Comparison of ENCODE assay signal across 13 cellular contexts in genomic region chr11:2774173-2775082, GRCh38.
DNase-seq lines count a peak whose midpoint lies in the region; ATAC-seq and TF ChIP-seq lines count a peak whose summit lies in the region.
"Had no signal": no experiment of that assay in that cellular context is flagged by ENCODE, and none has a peak within 500 bp of the region (broad histone marks: within the 10 kb centered on the region; RNA-seq: fewer than 3 reads in every experiment).

No MANE protein-coding gene starts in this region.

- ATAC-seq in HG02610 (IDR thresholded peaks at IDR 0.05; ENCODE audit: unreplicated experiment) (no peak), HG03159 (IDR thresholded peaks at IDR 0.05; ENCODE audit: unreplicated experiment) (no peak)
- ATAC-seq: Panc1 had no signal

- no peak overlapping the region for H3K4me3 Mint-ChIP-seq in CD14-positive monocyte
- H3K4me3 Mint-ChIP-seq: activated naive CD4-positive, alpha-beta T cell treated with anti-CD3 and anti-CD28 coated beads, Interleukin-2, amount 10 ng/mL, durations not matched to agents 7 days and 5 days; neural crest cell had no signal

- TF ChIP-seq POLR2A in ovary (IDR thresholded peaks at IDR 0.05) = no peak

- H2AFZ ChIP-seq in KMS-11 (ENCODE audit: low read depth) = peak overlapping the region; percentile 3; the same call in 1 of the 2 replicates

- H3K27ac ChIP-seq in KMS-11 (peak overlapping the region; percentile 99), coronary artery (no peak overlapping the region), ovary (no peak overlapping the region)
- H3K27ac ChIP-seq: brain microvascular endothelial cell had no signal

- H3K36me3 ChIP-seq in KMS-11 (ENCODE audit: insufficient read depth) (no peaks in the 10 kb centered on the region), ovary (no peaks in the 10 kb centered on the region)
- H3K36me3 ChIP-seq: brain microvascular endothelial cell, MG63 had no signal

- H3K36me3 Mint-ChIP-seq in CD14-positive monocyte = peaks cover 58 to 63% of the 10 kb centered on the region in 2 donors

- H3K9me3 Mint-ChIP-seq in CD14-positive monocyte = peaks cover 0 to 3% (median 0%) of the 10 kb centered on the region in 7 donors
- H3K9me3 Mint-ChIP-seq: activated naive CD4-positive, alpha-beta T cell treated with anti-CD3 and anti-CD28 coated beads, Interleukin-2, amount 10 ng/mL, durations not matched to agents 7 days and 5 days; neural crest cell had no signal

- peak overlapping the region; percentile 99 for H3K4me2 ChIP-seq in KMS-11

- H3K4me3 ChIP-seq in KMS-11 (IDR thresholded peaks at IDR 0.05; ENCODE audit: insufficient read depth, low read depth, low read length) (no peak overlapping the region), coronary artery (no peak overlapping the region), ovary (no peak overlapping the region)
- H3K4me3 ChIP-seq: MG63 had no signal

- no peaks in the 10 kb centered on the region for H3K9me3 ChIP-seq in ovary
- H3K9me3 ChIP-seq: MG63 had no signal

- peak overlapping the region; percentile 55; the same call in 1 of the 2 replicates for H3K9ac ChIP-seq in KMS-11

- DNase-seq in CD14-positive monocyte (ENCODE audit: low spot score) (peak; percentile 26), coronary artery (ENCODE audit: low spot score) (peak; percentile 63), ovary (peak in 3 of 5 donors; percentile 7 to 26 (median 15)), SIG-M5 (lab: John Stamatoyannopoulos, UW) (no peak)
- DNase-seq: brain microvascular endothelial cell, MG63, NCI-H1930 had no signal

- no peak for TF ChIP-seq EP300 in ovary (IDR thresholded peaks at IDR 0.05)

- H3K27me3 ChIP-seq in KMS-11 (ENCODE audit: insufficient read depth, low read depth) = no peaks in the 10 kb centered on the region
- no peaks in the 10 kb centered on the region for H3K27me3 ChIP-seq in ovary
- H3K27me3 ChIP-seq: MG63 had no signal

- H3K4me1 ChIP-seq in KMS-11 (ENCODE audit: low read depth, poor library complexity, severe bottlenecking) (peaks cover 78% of the 10 kb centered on the region), ovary (ENCODE audit: insufficient read depth) (peaks cover 19% of the 10 kb centered on the region)

- H3K27ac Mint-ChIP-seq in CD14-positive monocyte = peak overlapping the region in 2 of 7 donors; percentile 66 to 68
- H3K27ac Mint-ChIP-seq: activated naive CD4-positive, alpha-beta T cell treated with anti-CD3 and anti-CD28 coated beads, Interleukin-2, amount 10 ng/mL, durations not matched to agents 7 days and 5 days had no signal

- H4K20me1 ChIP-seq in KMS-11 (ENCODE audit: insufficient read depth) = no peaks in the 10 kb centered on the region

- 91 to 96% (median 95%) methylated on average over 12 to 13 of the region's 13 CpGs for WGBS in ovary, 3 donors

- H3K4me1 Mint-ChIP-seq in CD14-positive monocyte = peaks cover 19% of the 10 kb centered on the region

- H3K79me2 ChIP-seq in KMS-11 (ENCODE audit: insufficient read depth, low read depth) = peaks cover 13% of the 10 kb centered on the region; the same call in 1 of the 2 replicates

- intact Hi-C loops in CD14-positive monocyte (cut with micrococcal nuclease) (no loop called here), ovary (cut with DNase I) (no loop called here)

- no peak for TF ChIP-seq CTCF in CD14-positive monocyte (IDR thresholded peaks at IDR 0.05)
- no peak for TF ChIP-seq CTCF in KMS-11 (conservative IDR thresholded peaks at IDR 0.05; ENCODE audit: low read depth, low read length)
- no peak for TF ChIP-seq CTCF in coronary artery (IDR thresholded peaks at IDR 0.05)
- no peak for TF ChIP-seq CTCF in ovary (IDR thresholded peaks at IDR 0.05)

- peaks cover 0 to 8% (median 6%) of the 10 kb centered on the region in 3 donors for H3K27me3 Mint-ChIP-seq in CD14-positive monocyte (ENCODE audit: low read depth in 3 of 3)
- H3K27me3 Mint-ChIP-seq: activated naive CD4-positive, alpha-beta T cell treated with anti-CD3 and anti-CD28 coated beads, Interleukin-2, amount 10 ng/mL, durations not matched to agents 7 days and 5 days had no signal
